ENCODE assay signal across 8 cellular contexts in the genomic region with DNA sequence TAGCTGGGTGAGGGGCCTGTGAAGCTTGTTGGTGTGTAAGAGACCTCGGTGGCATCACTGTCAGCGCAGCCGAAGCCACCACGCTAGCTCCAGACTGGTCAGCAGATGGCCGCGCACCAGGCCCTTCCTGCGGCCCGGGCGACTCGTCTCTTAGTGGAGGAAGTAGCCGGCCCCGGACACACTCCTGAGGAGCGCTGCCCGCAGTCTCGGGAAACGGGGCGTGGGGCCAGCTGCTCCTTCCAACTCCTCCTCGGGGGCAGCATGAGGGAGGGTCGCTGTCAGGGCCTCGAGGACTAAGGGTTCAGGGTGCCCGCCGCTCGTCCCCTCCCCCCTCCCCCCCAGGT. TPM values are rescaled to one million over a fixed set of nuclear protein-coding genes. Genes with fewer than 3 reads are reported as not detected.
DNase-seq lines count a peak whose midpoint lies in the region; ATAC-seq, FAIRE-seq and TF ChIP-seq lines count a peak whose summit lies in the region.

No MANE protein-coding gene starts in this region.

- no peaks in the 10 kb centered on the region for H4K20me1 ChIP-seq in osteoblast (ENCODE audit: insufficient read depth, low read length)

- peak; percentile 70 for DNase-seq in Calu3
- DNase-seq in HTR-8/SVneo (ENCODE audit: insufficient read length, low spot score): peak; percentile 66
- no peak for DNase-seq in activated CD8-positive, alpha-beta T cell treated with anti-CD3 and anti-CD28 coated beads, Interleukin-2, amount 10 ng/mL, durations not matched to agents 7 days and 5 days
- DNase-seq in glutamatergic neuron: peak; percentile 80
- peak; percentile 83 for DNase-seq in osteoblast (ENCODE audit: insufficient read length, low spot score, missing footprints)
- DNase-seq in globus pallidus (ENCODE audit: low spot score): no peak
- no peak for DNase-seq in effector CD4-positive, alpha-beta T cell

- H3K4me3 ChIP-seq in osteoblast (ENCODE audit: insufficient read depth, low read length): peak overlapping the region; percentile 85

- POLR2A ChIA-PET in activated CD8-positive, alpha-beta T cell treated with anti-CD3 and anti-CD28 coated beads, Interleukin-2, amount 10 ng/mL, durations not matched to agents 7 days and 5 days (lab: Charles Lee): interaction anchor here (0.5 to 1.9 kb wide), 9 partner anchors 11 to 28 kb away, joined by 3 to 10 read pairs (median 4); a partner anchor contains a TSS

- H3K9me3 Mint-ChIP-seq in Calu3 (ENCODE audit: low read depth, unreplicated experiment) (no peaks in the 10 kb centered on the region), glutamatergic neuron (ENCODE audit: unreplicated experiment) (peaks cover 18% of the 10 kb centered on the region)
- no peaks in the 10 kb centered on the region for H3K9me3 Mint-ChIP-seq in activated CD8-positive, alpha-beta T cell treated with anti-CD3 and anti-CD28 coated beads, Interleukin-2, amount 10 ng/mL, durations not matched to agents 7 days and 5 days (ENCODE audit: insufficient read depth)

- H3K36me3 Mint-ChIP-seq in Calu3 (ENCODE audit: insufficient read depth, unreplicated experiment) (peaks cover 21% of the 10 kb centered on the region), glutamatergic neuron (ENCODE audit: unreplicated experiment) (no peaks in the 10 kb centered on the region)
- H3K36me3 Mint-ChIP-seq in activated CD8-positive, alpha-beta T cell treated with anti-CD3 and anti-CD28 coated beads, Interleukin-2, amount 10 ng/mL, durations not matched to agents 7 days and 5 days (ENCODE audit: low read depth): no peaks in the 10 kb centered on the region

- BruUV-seq in Calu3 (replicated peaks; lab: Mats Ljungman, UMichigan): no TSS peak

- H2AFZ ChIP-seq in osteoblast (ENCODE audit: low read length): peak overlapping the region; percentile 99

- CTCF ChIA-PET in Calu3 (lab: Charles Lee): interaction anchor here (0.8 to 2.7 kb wide), 7 partner anchors 11 to 656 kb away, joined by 3 to 42 read pairs (median 4); a partner anchor contains a TSS
- CTCF ChIA-PET in activated CD8-positive, alpha-beta T cell treated with anti-CD3 and anti-CD28 coated beads, Interleukin-2, amount 10 ng/mL, durations not matched to agents 7 days and 5 days (lab: Charles Lee): interaction anchor here (0.7 to 2.4 kb wide), 12 partner anchors 11 to 226 kb away, joined by 3 to 20 read pairs (median 4); a partner anchor contains a TSS

- H3K27me3 Mint-ChIP-seq in Calu3 (ENCODE audit: unreplicated experiment) (no peaks in the 10 kb centered on the region), glutamatergic neuron (ENCODE audit: unreplicated experiment) (peaks cover 4% of the 10 kb centered on the region)
- H3K27me3 Mint-ChIP-seq in activated CD8-positive, alpha-beta T cell treated with anti-CD3 and anti-CD28 coated beads, Interleukin-2, amount 10 ng/mL, durations not matched to agents 7 days and 5 days (ENCODE audit: low read depth): peaks cover 7% of the 10 kb centered on the region

- H3K4me3 Mint-ChIP-seq in Calu3 (ENCODE audit: low read depth, unreplicated experiment): peak overlapping the region; percentile 81
- peak overlapping the region; percentile 84 for H3K4me3 Mint-ChIP-seq in activated CD8-positive, alpha-beta T cell treated with anti-CD3 and anti-CD28 coated beads, Interleukin-2, amount 10 ng/mL, durations not matched to agents 7 days and 5 days
- peak overlapping the region; percentile 87 for H3K4me3 Mint-ChIP-seq in glutamatergic neuron (ENCODE audit: unreplicated experiment)

- no peaks in the 10 kb centered on the region for H3K27me3 ChIP-seq in osteoblast (ENCODE audit: insufficient read depth, low read length)

- peak overlapping the region; percentile 88 for H3K4me2 ChIP-seq in osteoblast (ENCODE audit: insufficient read depth, low read length)

- H3K4me1 ChIP-seq in osteoblast (ENCODE audit: insufficient read depth, low read length): peaks cover 4% of the 10 kb centered on the region

- no peaks in the 10 kb centered on the region for H3K9me3 ChIP-seq in osteoblast (ENCODE audit: low read depth, low read length)

- TF ChIP-seq CTCF in Calu3 (IDR thresholded peaks at IDR 0.05; ENCODE audit: unreplicated experiment) (no peak), glutamatergic neuron (IDR thresholded peaks at IDR 0.05; ENCODE audit: partially characterized antibody, unreplicated experiment) (no peak), osteoblast (IDR thresholded peaks at IDR 0.05; ENCODE audit: extremely low read depth, low read depth, low read length) (no peak)

- intact Hi-C loops in Calu3 (cut with micrococcal nuclease; ENCODE audit: unreplicated experiment): loop anchor here (5.0 kb wide), 1 partner anchor 39 kb away; no protein-coding TSS in a partner anchor

- H3K36me3 ChIP-seq in osteoblast (ENCODE audit: insufficient read depth, low read length): no peaks in the 10 kb centered on the region

- H3K79me2 ChIP-seq in osteoblast (ENCODE audit: insufficient read depth, low read length): no peaks in the 10 kb centered on the region

- FAIRE-seq in HTR-8/SVneo (lab: Jason Lieb, UNC): no peak

- peak; percentile 17 for ATAC-seq in GM21390 (IDR thresholded peaks at IDR 0.05; ENCODE audit: unreplicated experiment)
- peak; percentile 37 for ATAC-seq in activated CD8-positive, alpha-beta T cell treated with anti-CD3 and anti-CD28 coated beads, Interleukin-2, amount 10 ng/mL, durations not matched to agents 7 days and 5 days

- H3K27ac ChIP-seq in osteoblast (ENCODE audit: low read depth, low read length): peak overlapping the region; percentile 66

- H3K27ac Mint-ChIP-seq in Calu3 (ENCODE audit: unreplicated experiment) (peak overlapping the region; percentile 58), glutamatergic neuron (ENCODE audit: unreplicated experiment) (peak overlapping the region; percentile 85)
- H3K27ac Mint-ChIP-seq in activated CD8-positive, alpha-beta T cell treated with anti-CD3 and anti-CD28 coated beads, Interleukin-2, amount 10 ng/mL, durations not matched to agents 7 days and 5 days: peak overlapping the region; percentile 79

- H3K4me1 Mint-ChIP-seq in Calu3 (ENCODE audit: low read depth, unreplicated experiment) (peaks cover 6% of the 10 kb centered on the region), glutamatergic neuron (ENCODE audit: low read depth, unreplicated experiment) (peaks cover 19% of the 10 kb centered on the region)
- peaks cover 9% of the 10 kb centered on the region for H3K4me1 Mint-ChIP-seq in activated CD8-positive, alpha-beta T cell treated with anti-CD3 and anti-CD28 coated beads, Interleukin-2, amount 10 ng/mL, durations not matched to agents 7 days and 5 days (ENCODE audit: low read depth)

RNA-seq across cellular contexts. Expression of a gene that starts 20.4 kb away (rescaled TPM):
- total RNA-seq in Calu3 (2022) (539 and 568 TPM in 2 replicates), glutamatergic neuron (ENCODE audit: unreplicated experiment) (1,150 TPM), osteoblast (127 and 166 TPM in 2 replicates)
- total RNA-seq in activated CD8-positive, alpha-beta T cell treated with anti-CD3 and anti-CD28 coated beads, Interleukin-2, amount 10 ng/mL, durations not matched to agents 7 days and 5 days: 100 to 1,000 TPM; 526 to 541 TPM

Comparison
In these comparisons a context has a peak if more than half of its experiments do, and no peak if none do; other contexts are left out.
1. DNase-seq: peak in Calu3 (single experiment), HTR-8/SVneo (single experiment), glutamatergic neuron (single experiment) and osteoblast (single experiment); none in activated CD8-positive, alpha-beta T cell treated with anti-CD3 and anti-CD28 coated beads, Interleukin-2, amount 10 ng/mL, durations not matched to agents 7 days and 5 days (single experiment), globus pallidus (single experiment) and effector CD4-positive, alpha-beta T cell (single experiment).
2. Peak in every context shown above with its lines, with median percentiles within 50 percentile points of each other: H3K27ac Mint-ChIP-seq and H3K4me3 Mint-ChIP-seq.